Comparison of ENCODE assay signal across 20 cellular contexts in the genomic region with DNA sequence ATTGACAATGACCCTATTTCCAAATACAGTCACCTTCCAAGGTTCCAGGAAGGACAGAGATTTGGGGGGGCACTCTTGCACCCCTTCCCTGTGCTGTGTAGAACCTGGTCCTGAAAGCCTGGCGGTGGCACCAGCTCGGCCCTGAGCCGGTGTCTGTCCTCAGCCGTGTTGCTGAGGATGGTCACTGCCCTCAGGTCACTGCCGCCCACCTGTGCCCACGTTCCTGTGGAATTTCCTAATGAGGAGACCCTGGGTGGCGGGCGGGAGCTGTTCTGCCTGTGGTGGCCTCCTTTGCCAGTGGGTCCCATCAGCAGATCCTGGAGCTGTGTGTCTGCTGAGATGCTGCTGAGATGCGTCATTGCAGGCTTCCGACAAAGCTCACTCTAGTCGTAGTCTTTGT. TPM values are rescaled to one million over a fixed set of nuclear protein-coding genes. Genes with fewer than 3 reads are reported as not detected.
A peak's percentile ranks its signal among the peaks of the same experiment; 100 is the strongest.
DNase-seq lines count a peak whose midpoint lies in the region; ATAC-seq and TF ChIP-seq lines count a peak whose summit lies in the region.
"Had no signal": no experiment of that assay in that cellular context is flagged by ENCODE, and none has a peak within 500 bp of the region (broad histone marks: within the 10 kb centered on the region; RNA-seq: fewer than 3 reads in every experiment).

No MANE protein-coding gene starts in this region.

- 92 to 95% methylated on average over 10 to 11 of the region's 11 CpGs for WGBS in testis, 2 donors

- no peak overlapping the region for H3K4me3 ChIP-seq in osteoblast (ENCODE audit: insufficient read depth, low read length)
- no peak overlapping the region for H3K4me3 ChIP-seq in testis
- H3K4me3 ChIP-seq: GM23248, PC-9 had no signal

- peaks cover 2% of the 10 kb centered on the region for H3K4me1 Mint-ChIP-seq in activated naive CD8-positive, alpha-beta T cell treated with anti-CD3 and anti-CD28 coated beads, Interleukin-2, amount 10 ng/mL, durations not matched to agents 7 days and 5 days
- no peaks in the 10 kb centered on the region for H3K4me1 Mint-ChIP-seq in activated naive CD8-positive, alpha-beta T cell treated with anti-CD3 and anti-CD28 coated beads, Interleukin-2, amount 50 U/mL, for 24 hours
- no peaks in the 10 kb centered on the region for H3K4me1 Mint-ChIP-seq in activated T-helper 2 cell treated with anti-CD3 and anti-CD28 coated beads, Interferon-gamma antibody, Interleukin-2, Interleukin-4, amounts not matched to agents 10 μg/mL and 5 μg/mL and 100 μg/mL, durations not matched to agents 14 hours and 24 hours and 36 hours (ENCODE audit: low read depth)
- H3K4me1 Mint-ChIP-seq: B cell had no signal

- TF ChIP-seq POLR2A in testis (IDR thresholded peaks at IDR 0.05): no peak

- H3K4me3 Mint-ChIP-seq in activated naive CD8-positive, alpha-beta T cell treated with anti-CD3 and anti-CD28 coated beads, Interleukin-2, amount 10 ng/mL, durations not matched to agents 7 days and 5 days: no peak overlapping the region
- no peak overlapping the region for H3K4me3 Mint-ChIP-seq in activated naive CD8-positive, alpha-beta T cell treated with anti-CD3 and anti-CD28 coated beads, Interleukin-2, amount 50 U/mL, for 24 hours
- no peak overlapping the region for H3K4me3 Mint-ChIP-seq in activated T-helper 2 cell treated with anti-CD3 and anti-CD28 coated beads, Interferon-gamma antibody, Interleukin-2, Interleukin-4, amounts not matched to agents 10 μg/mL and 5 μg/mL and 100 μg/mL, durations not matched to agents 14 hours and 24 hours and 36 hours (ENCODE audit: low read depth)
- H3K4me3 Mint-ChIP-seq: B cell had no signal

- intact Hi-C loops in activated T-helper 2 cell treated with anti-CD3 and anti-CD28 coated beads, Interferon-gamma antibody, Interleukin-2, Interleukin-4, amounts not matched to agents 10 μg/mL and 5 μg/mL and 100 μg/mL, durations not matched to agents 14 hours and 24 hours and 36 hours (cut with micrococcal nuclease): no loop called here
- intact Hi-C loops in testis (cut with DNase I; ENCODE audit: low total_unique reads): no loop called here

- no peak for TF ChIP-seq CTCF in osteoblast (IDR thresholded peaks at IDR 0.05; ENCODE audit: extremely low read depth, low read depth, low read length)
- TF ChIP-seq CTCF in testis (IDR thresholded peaks at IDR 0.05): no peak

- no peak overlapping the region for H2AFZ ChIP-seq in osteoblast (ENCODE audit: low read length)
- H2AFZ ChIP-seq: GM23248, PC-9 had no signal

- DNase-seq in activated naive CD8-positive, alpha-beta T cell treated with anti-CD3 and anti-CD28 coated beads, Interleukin-2, amount 10 ng/mL, durations not matched to agents 7 days and 5 days: peak; percentile 10
- DNase-seq in activated naive CD8-positive, alpha-beta T cell treated with anti-CD3 and anti-CD28 coated beads, Interleukin-2, amount 50 U/mL, for 24 hours: no peak
- DNase-seq in activated T-helper 2 cell treated with anti-CD3 and anti-CD28 coated beads, Interferon-gamma antibody, Interleukin-2, Interleukin-4, amounts not matched to agents 10 μg/mL and 5 μg/mL and 100 μg/mL, durations not matched to agents 14 hours and 24 hours and 36 hours (ENCODE audit: low spot score): no peak
- DNase-seq in osteoblast (ENCODE audit: insufficient read length, low spot score, missing footprints) (peak; percentile 11), testis (peak; percentile 3), NCI-H748 treated with DMSO at 0.1 percent for 48 hours (lab: John Stamatoyannopoulos, UW) (no peak), pons (ENCODE audit: low spot score) (no peak)
- DNase-seq: DMS79 treated with DMSO at 0.1 percent for 48 hours, GM23248, KG1, NCI-H1092 treated with DMSO at 0.1 percent for 48 hours, NCI-H1436 treated with DMSO at 0.1 percent for 48 hours, NCI-H2029, NCI-H2227 treated with DMSO at 0.1 percent for 48 hours, NCI-H510A, PC-9, SIG-M5 had no signal

- H3K9me3 ChIP-seq in osteoblast (ENCODE audit: low read depth, low read length) (no peaks in the 10 kb centered on the region), testis (no peaks in the 10 kb centered on the region)

- no peak overlapping the region for H3K27ac ChIP-seq in osteoblast (ENCODE audit: low read depth, low read length)
- no peak overlapping the region for H3K27ac ChIP-seq in testis
- H3K27ac ChIP-seq: GM23248, PC-9 had no signal

- no peaks in the 10 kb centered on the region for H3K27me3 Mint-ChIP-seq in activated naive CD8-positive, alpha-beta T cell treated with anti-CD3 and anti-CD28 coated beads, Interleukin-2, amount 10 ng/mL, durations not matched to agents 7 days and 5 days
- no peaks in the 10 kb centered on the region for H3K27me3 Mint-ChIP-seq in activated naive CD8-positive, alpha-beta T cell treated with anti-CD3 and anti-CD28 coated beads, Interleukin-2, amount 50 U/mL, for 24 hours
- H3K27me3 Mint-ChIP-seq in activated T-helper 2 cell treated with anti-CD3 and anti-CD28 coated beads, Interferon-gamma antibody, Interleukin-2, Interleukin-4, amounts not matched to agents 10 μg/mL and 5 μg/mL and 100 μg/mL, durations not matched to agents 14 hours and 24 hours and 36 hours (ENCODE audit: low read depth): no peaks in the 10 kb centered on the region
- H3K27me3 Mint-ChIP-seq: B cell had no signal

- H3K9me3 Mint-ChIP-seq in activated naive CD8-positive, alpha-beta T cell treated with anti-CD3 and anti-CD28 coated beads, Interleukin-2, amount 10 ng/mL, durations not matched to agents 7 days and 5 days: no peaks in the 10 kb centered on the region
- H3K9me3 Mint-ChIP-seq in activated naive CD8-positive, alpha-beta T cell treated with anti-CD3 and anti-CD28 coated beads, Interleukin-2, amount 50 U/mL, for 24 hours: no peaks in the 10 kb centered on the region
- no peaks in the 10 kb centered on the region for H3K9me3 Mint-ChIP-seq in activated T-helper 2 cell treated with anti-CD3 and anti-CD28 coated beads, Interferon-gamma antibody, Interleukin-2, Interleukin-4, amounts not matched to agents 10 μg/mL and 5 μg/mL and 100 μg/mL, durations not matched to agents 14 hours and 24 hours and 36 hours

- no peak overlapping the region for H3K4me2 ChIP-seq in osteoblast (ENCODE audit: insufficient read depth, low read length)
- H3K4me2 ChIP-seq: PC-9 had no signal

- H3K27me3 ChIP-seq in osteoblast (ENCODE audit: insufficient read depth, low read length) (no peaks in the 10 kb centered on the region), testis (no peaks in the 10 kb centered on the region)

- no peak overlapping the region for H3K27ac Mint-ChIP-seq in activated naive CD8-positive, alpha-beta T cell treated with anti-CD3 and anti-CD28 coated beads, Interleukin-2, amount 10 ng/mL, durations not matched to agents 7 days and 5 days
- no peak overlapping the region for H3K27ac Mint-ChIP-seq in activated naive CD8-positive, alpha-beta T cell treated with anti-CD3 and anti-CD28 coated beads, Interleukin-2, amount 50 U/mL, for 24 hours
- peak overlapping the region; percentile 5 for H3K27ac Mint-ChIP-seq in activated T-helper 2 cell treated with anti-CD3 and anti-CD28 coated beads, Interferon-gamma antibody, Interleukin-2, Interleukin-4, amounts not matched to agents 10 μg/mL and 5 μg/mL and 100 μg/mL, durations not matched to agents 14 hours and 24 hours and 36 hours
- H3K27ac Mint-ChIP-seq: B cell had no signal

- peaks cover 20% of the 10 kb centered on the region for H3K36me3 Mint-ChIP-seq in activated naive CD8-positive, alpha-beta T cell treated with anti-CD3 and anti-CD28 coated beads, Interleukin-2, amount 10 ng/mL, durations not matched to agents 7 days and 5 days
- H3K36me3 Mint-ChIP-seq in activated naive CD8-positive, alpha-beta T cell treated with anti-CD3 and anti-CD28 coated beads, Interleukin-2, amount 50 U/mL, for 24 hours (ENCODE audit: low read depth): peaks cover 54% of the 10 kb centered on the region
- peaks cover 78% of the 10 kb centered on the region for H3K36me3 Mint-ChIP-seq in activated T-helper 2 cell treated with anti-CD3 and anti-CD28 coated beads, Interferon-gamma antibody, Interleukin-2, Interleukin-4, amounts not matched to agents 10 μg/mL and 5 μg/mL and 100 μg/mL, durations not matched to agents 14 hours and 24 hours and 36 hours (ENCODE audit: low read depth)

- H4K20me1 ChIP-seq in osteoblast (ENCODE audit: insufficient read depth, low read length): peaks cover 8% of the 10 kb centered on the region

- POLR2A ChIA-PET in activated naive CD8-positive, alpha-beta T cell treated with anti-CD3 and anti-CD28 coated beads, Interleukin-2, amount 10 ng/mL, durations not matched to agents 7 days and 5 days (lab: Charles Lee): no interaction called here

- no peak for ATAC-seq in activated naive CD8-positive, alpha-beta T cell treated with anti-CD3 and anti-CD28 coated beads, Interleukin-2, amount 10 ng/mL, durations not matched to agents 7 days and 5 days (ENCODE audit: low read depth)
- no peak for ATAC-seq in activated naive CD8-positive, alpha-beta T cell treated with anti-CD3 and anti-CD28 coated beads, Interleukin-2, amount 50 U/mL, for 24 hours
- ATAC-seq in HG02885 (IDR thresholded peaks at IDR 0.05; ENCODE audit: poor library complexity, unreplicated experiment): no peak
- ATAC-seq: HCT116 had no signal

- no peaks in the 10 kb centered on the region for H3K4me1 ChIP-seq in osteoblast (ENCODE audit: insufficient read depth, low read length)
- H3K4me1 ChIP-seq in testis: no peaks in the 10 kb centered on the region

- H3K79me2 ChIP-seq in osteoblast (ENCODE audit: insufficient read depth, low read length): peaks cover 16% of the 10 kb centered on the region

- H3K36me3 ChIP-seq in osteoblast (ENCODE audit: insufficient read depth, low read length) (peaks cover 84% of the 10 kb centered on the region), testis (ENCODE audit: low read depth, missing control alignments) (no peaks in the 10 kb centered on the region)

RNA-seq across cellular contexts. Expression of a gene that starts 32.9 kb away (rescaled TPM):
- total RNA-seq in activated naive CD8-positive, alpha-beta T cell treated with anti-CD3 and anti-CD28 coated beads, Interleukin-2, amount 10 ng/mL, durations not matched to agents 7 days and 5 days: 10 to 100 TPM; 41.9 to 43.9 TPM
- 48.3 and 49.4 TPM in 2 replicates for total RNA-seq in activated T-helper 2 cell treated with anti-CD3 and anti-CD28 coated beads, Interferon-gamma antibody, Interleukin-2, Interleukin-4, amounts not matched to agents 10 μg/mL and 5 μg/mL and 100 μg/mL, durations not matched to agents 14 hours and 24 hours and 36 hours
- total RNA-seq in osteoblast: 19.2 and 19.9 TPM in 2 replicates
- 10 to 100 TPM; 72.5 to 77.9 TPM for total RNA-seq in testis
- polyA plus RNA-seq in testis (ENCODE audit: insufficient read depth, low read depth, low replicate concordance): 61.0 TPM

Comparison
In these comparisons a context has a peak if more than half of its experiments do, and no peak if none do; other contexts are left out.
1. DNase-seq: peak in activated naive CD8-positive, alpha-beta T cell treated with anti-CD3 and anti-CD28 coated beads, Interleukin-2, amount 10 ng/mL, durations not matched to agents 7 days and 5 days (single experiment), osteoblast (single experiment) and testis (single experiment); none in activated naive CD8-positive, alpha-beta T cell treated with anti-CD3 and anti-CD28 coated beads, Interleukin-2, amount 50 U/mL, for 24 hours (single experiment), activated T-helper 2 cell treated with anti-CD3 and anti-CD28 coated beads, Interferon-gamma antibody, Interleukin-2, Interleukin-4, amounts not matched to agents 10 μg/mL and 5 μg/mL and 100 μg/mL, durations not matched to agents 14 hours and 24 hours and 36 hours (single experiment), NCI-H748 treated with DMSO at 0.1 percent for 48 hours (single experiment) and pons (single experiment).